In genomic region chr1:153960206-153960605, GRCh38 we compare ENCODE assay signal across 12 cellular contexts. TPM values are rescaled to one million over a fixed set of nuclear protein-coding genes. Genes with fewer than 3 reads are reported as not detected.
DNase-seq lines count a peak whose midpoint lies in the region; ATAC-seq and TF ChIP-seq lines count a peak whose summit lies in the region.
"Had no signal": no experiment of that assay in that cellular context is flagged by ENCODE, and none has a peak within 500 bp of the region (broad histone marks: within the 10 kb centered on the region; RNA-seq: fewer than 3 reads in every experiment).

No MANE protein-coding gene starts in this region.

- no peak overlapping the region for H3K4me3 Mint-ChIP-seq in MCF 10A (ENCODE audit: unreplicated experiment)

- TF ChIP-seq POLR2A in breast epithelium (IDR thresholded peaks at IDR 0.05) = no peak

- POLR2A ChIA-PET in MCF 10A (lab: Yijun Ruan, JAX) = interaction anchor here (0.9 to 16.7 kb wide), 6 partner anchors 2 to 327 kb away, joined by 3 to 647 read pairs (median 248); partner anchors contain the start of genes CHTOP, CREB3L4, CRTC2 and DENND4B

- CTCF ChIA-PET in MCF 10A (lab: Yijun Ruan, JAX) = interaction anchor here (0.5 to 5.6 kb wide), 4 partner anchors 12 to 219 kb away, joined by 3 to 60 read pairs (median 22); partner anchors contain the start of genes DENND4B and RAB13

- peaks cover 45% of the 10 kb centered on the region for H3K36me3 Mint-ChIP-seq in MCF 10A (ENCODE audit: insufficient read depth, unreplicated experiment)

- no peaks in the 10 kb centered on the region for H3K36me3 ChIP-seq in breast epithelium

- BruUV-seq in MCF 10A (replicated peaks; lab: Mats Ljungman, UMichigan) = no TSS peak

- H3K4me1 ChIP-seq in breast epithelium (peaks cover 10 to 17% of the 10 kb centered on the region in 2 donors), right cardiac atrium (ENCODE audit: control insufficient read depth, insufficient read depth, low read length) (peaks cover 18% of the 10 kb centered on the region)

- intact Hi-C loops in breast epithelium (cut with DNase I; ENCODE audit: low total_unique reads) (no loop called here), MCF 10A (cut with micrococcal nuclease) (loop anchor here (5.0 kb wide), 1 partner anchor 312 kb away; the partner anchor contains the start of gene HAX1), right cardiac atrium (cut with DNase I) (no loop called here)

- H3K4me1 Mint-ChIP-seq in MCF 10A (ENCODE audit: insufficient read depth, unreplicated experiment) = peaks cover 61% of the 10 kb centered on the region

- no peak for DNase-seq in breast epithelium (ENCODE audit: low spot score in 2 of 2)
- DNase-seq in MCF 10A (ENCODE audit: unreplicated experiment) = no peak
- peak in 2 of 3 donors; percentile 55 to 64 for DNase-seq in right cardiac atrium
- DNase-seq in substantia nigra (lab: John Stamatoyannopoulos, UW) = no peak
- no peak for DNase-seq in NCI-H524 treated with DMSO at 0.1 percent for 48 hours (lab: John Stamatoyannopoulos, UW)
- no peak for DNase-seq in DMS53 treated with DMSO at 0.1 percent for 48 hours (lab: John Stamatoyannopoulos, UW; ENCODE audit: unreplicated experiment)
- DNase-seq: activated T-cell treated with anti-CD3 and anti-CD28 coated beads for 4 hours; DMS79 treated with DMSO at 0.1 percent for 48 hours; effector CD8-positive, alpha-beta T cell; NCI-H2081 treated with DMSO at 0.1 percent for 48 hours; NK-92 treated with Interleukin-12 subunit alpha and Interleukin-12 subunit beta, amount 100 ng/mL, for 24 hours had no signal

- no peak for ATAC-seq in right cardiac atrium

- H3K27ac Mint-ChIP-seq in MCF 10A (ENCODE audit: low read depth, unreplicated experiment) = no peak overlapping the region

- WGBS in right cardiac atrium = 90% methylated on average over 11 of the region's 11 CpGs

- H3K27me3 ChIP-seq in breast epithelium = no peaks in the 10 kb centered on the region
- no peaks in the 10 kb centered on the region for H3K27me3 ChIP-seq in right cardiac atrium (ENCODE audit: control insufficient read depth, insufficient read depth)
- H3K27me3 ChIP-seq: ascending aorta had no signal

- H3K9me3 Mint-ChIP-seq in MCF 10A (ENCODE audit: unreplicated experiment) = no peaks in the 10 kb centered on the region

- TF ChIP-seq CTCF in breast epithelium (IDR thresholded peaks at IDR 0.05) (no peak), MCF 10A (IDR thresholded peaks at IDR 0.05; ENCODE audit: unreplicated experiment) (no peak)

- H3K4me3 ChIP-seq in breast epithelium = no peak overlapping the region
- no peak overlapping the region for H3K4me3 ChIP-seq in right cardiac atrium (ENCODE audit: low read length)
- H3K4me3 ChIP-seq: ascending aorta had no signal

- H3K9me3 ChIP-seq in breast epithelium (no peaks in the 10 kb centered on the region), right cardiac atrium (ENCODE audit: control insufficient read depth, low read length) (no peaks in the 10 kb centered on the region)
- H3K9me3 ChIP-seq: ascending aorta had no signal

- H3K27me3 Mint-ChIP-seq in MCF 10A (ENCODE audit: insufficient read depth, unreplicated experiment) = no peaks in the 10 kb centered on the region

- H3K27ac ChIP-seq in breast epithelium (peak overlapping the region; percentile 91 to 95), right cardiac atrium (ENCODE audit: low read length) (peak overlapping the region; percentile 82), substantia nigra (ENCODE audit: low read depth, low read length, poor library complexity, severe bottlenecking) (peak overlapping the region; percentile 28)

RNA-seq across cellular contexts. Expression of gene CRTC2, which starts 1.8 kb away (rescaled TPM):
- total RNA-seq in breast epithelium (10 to 100 TPM; 16.2 to 19.7 (median 19.0) TPM), MCF 10A (2022) (47.0 and 55.1 TPM in 2 replicates), right cardiac atrium (10 to 100 TPM; 23.4 to 32.8 (median 26.2) TPM)
- polyA plus RNA-seq in right cardiac atrium = 26.9 TPM

RNA-seq across cellular contexts. Expression of gene SLC39A1, which starts 3.1 kb away (rescaled TPM):
- total RNA-seq in breast epithelium (100 to 1,000 TPM; 102 to 119 (median 111) TPM), MCF 10A (2022) (124 and 159 TPM in 2 replicates), right cardiac atrium (10 to 100 TPM; 61.2 to 71.4 (median 65.1) TPM)
- 61.3 TPM for polyA plus RNA-seq in right cardiac atrium

RNA-seq across cellular contexts. Expression of gene CREB3L4, which starts 7.5 kb away (rescaled TPM):
- total RNA-seq in breast epithelium = 10 to 100 TPM; 10.6 to 80.5 (median 65.2) TPM
- 14.7 and 17.6 TPM in 2 replicates for total RNA-seq in MCF 10A (2022)
- 1 to 10 TPM; 4.3 to 6.0 (median 4.8) TPM for total RNA-seq in right cardiac atrium
- 6.0 TPM for polyA plus RNA-seq in right cardiac atrium

RNA-seq across cellular contexts. Expression of gene DENND4B, which starts 13.7 kb away (rescaled TPM):
- 10 to 100 TPM; 33.4 to 34.1 (median 33.8) TPM for total RNA-seq in breast epithelium
- 59.6 and 79.1 TPM in 2 replicates for total RNA-seq in MCF 10A (2022)
- total RNA-seq in right cardiac atrium = 10 to 100 TPM; 40.6 to 48.7 (median 41.7) TPM
- 32.0 TPM for polyA plus RNA-seq in right cardiac atrium

RNA-seq across cellular contexts. Expression of gene JTB, which starts 17.3 kb away (rescaled TPM):
- total RNA-seq in breast epithelium (100 to 1,000 TPM; 237 to 315 (median 268) TPM), MCF 10A (2022) (194 and 224 TPM in 2 replicates), right cardiac atrium (100 to 1,000 TPM in 2 of 4 donors, 10 to 100 TPM in 2; 92.1 to 108 (median 102) TPM)
- 143 TPM for polyA plus RNA-seq in right cardiac atrium

Comparison
In these comparisons a context has a peak if more than half of its experiments do, and no peak if none do; other contexts are left out.
1. DNase-seq: peak in right cardiac atrium (2 of 3); none in breast epithelium (0 of 2), MCF 10A (single experiment), substantia nigra (0 of 49), NCI-H524 treated with DMSO at 0.1 percent for 48 hours (single experiment) and DMS53 treated with DMSO at 0.1 percent for 48 hours (single experiment).
2. H3K27ac ChIP-seq: peak in every context shown above with its lines; median percentile 93 in breast epithelium; 82 in right cardiac atrium; 28 in substantia nigra.